In genomic region chr3:38573111-38573510, GRCh38 we compare ENCODE assay signal across 11 cellular contexts.
"Had no signal": no experiment of that assay in that cellular context is flagged by ENCODE, and none has a peak within 500 bp of the region (broad histone marks: within the 10 kb centered on the region; RNA-seq: fewer than 3 reads in every experiment).

No MANE protein-coding gene starts in this region.

- H3K27ac Mint-ChIP-seq: GM23338, H9, HFFc6 had no signal

- ATAC-seq: GM23338, HCT116 had no signal

- H3K9ac ChIP-seq: GM23248 had no signal

- H3K9me3 Mint-ChIP-seq: GM23338, H9 had no signal

- H3K4me1 ChIP-seq: HAP-1 had no signal

- H3K36me3 ChIP-seq: HAP-1 had no signal

- H3K27ac ChIP-seq: GM23248 had no signal

- H3K9me3 ChIP-seq: HAP-1 had no signal

- H2AFZ ChIP-seq: GM23248, GM23338 had no signal

- H3K4me3 ChIP-seq: GM23248, GM23338, HAP-1 had no signal

- DNase-seq: GM23248, GOT3, H7, HCEC 1CT, HFFc6 had no signal

- H3K4me2 ChIP-seq: GM23338 had no signal

- H3K4me3 Mint-ChIP-seq: GM23338, H9, HFFc6 had no signal

- FAIRE-seq: H1, H54 had no signal
